Comparison of ENCODE assay signal across 25 cellular contexts in the genomic region with DNA sequence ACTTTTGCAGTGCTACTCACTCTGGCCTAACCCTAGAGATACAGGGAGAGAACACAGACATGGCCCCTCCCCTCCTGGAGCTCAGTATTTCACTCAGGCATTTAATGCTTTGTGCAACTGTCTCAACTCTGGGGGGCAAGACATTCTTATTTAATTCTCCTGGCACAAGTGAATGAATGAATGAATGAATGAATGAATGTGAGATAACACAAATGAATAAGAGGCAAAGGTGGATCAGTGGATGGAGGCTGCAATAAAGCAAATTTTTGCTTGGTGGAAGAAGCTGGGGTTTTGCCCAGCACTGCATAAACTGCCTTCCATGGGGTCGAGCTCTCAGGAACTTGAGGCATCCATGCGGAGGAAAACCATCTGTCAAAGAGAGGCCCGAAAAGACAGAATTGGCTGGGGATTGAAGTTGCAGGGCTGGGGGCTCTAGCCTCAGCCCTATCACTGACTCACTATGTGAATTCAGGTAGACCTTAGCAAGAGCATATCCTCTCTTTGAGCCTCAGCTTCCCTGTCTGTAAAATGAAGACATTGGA.
"Had no signal": no experiment of that assay in that cellular context is flagged by ENCODE, and none has a peak within 500 bp of the region (broad histone marks: within the 10 kb centered on the region; RNA-seq: fewer than 3 reads in every experiment).

No MANE protein-coding gene starts in this region.

- H3K4me3 Mint-ChIP-seq: activated naive CD4-positive, alpha-beta T cell treated with anti-CD3 and anti-CD28 coated beads, Interleukin-2, amount 50 U/mL, for 24 hours; activated T-cell treated with anti-CD3 and anti-CD28 coated beads, Interleukin-2, amount 50 U/mL, for 72 hours; dendritic cell treated with granulocyte-macrophage colony-stimulating factor and Interleukin-4, amounts not matched to agents 40 ng/mL and 50 ng/mL, for 4 days; immature natural killer cell; memory B cell; naive thymus-derived CD8-positive, alpha-beta T cell; stimulated activated naive B cell treated with anti-CD40 and anti-IgM and Interleukin-4, amounts not matched to agents 10 μg/mL and 1 μg/mL and 100 μg/mL, for 72 hours had no signal

- H3K36me3 Mint-ChIP-seq: activated naive CD4-positive, alpha-beta T cell treated with anti-CD3 and anti-CD28 coated beads, Interleukin-2, amount 50 U/mL, for 24 hours; immature natural killer cell; memory B cell; naive thymus-derived CD8-positive, alpha-beta T cell; stimulated activated naive B cell treated with anti-CD40 and anti-IgM and Interleukin-4, amounts not matched to agents 10 μg/mL and 1 μg/mL and 100 μg/mL, for 72 hours had no signal

- H3K9me3 Mint-ChIP-seq: activated naive CD4-positive, alpha-beta T cell treated with anti-CD3 and anti-CD28 coated beads, Interleukin-2, amount 50 U/mL, for 24 hours; activated T-cell treated with anti-CD3 and anti-CD28 coated beads, Interleukin-2, amount 50 U/mL, for 72 hours; dendritic cell treated with granulocyte-macrophage colony-stimulating factor and Interleukin-4, amounts not matched to agents 40 ng/mL and 50 ng/mL, for 4 days; immature natural killer cell; memory B cell; naive thymus-derived CD8-positive, alpha-beta T cell; stimulated activated naive B cell treated with anti-CD40 and anti-IgM and Interleukin-4, amounts not matched to agents 10 μg/mL and 1 μg/mL and 100 μg/mL, for 72 hours had no signal

- H3K4me1 ChIP-seq: upper lobe of right lung had no signal

- H3K27ac ChIP-seq: adrenal gland, esophagus muscularis mucosa, gastroesophageal sphincter, heart right ventricle, sigmoid colon, thoracic aorta, upper lobe of right lung had no signal

- H3K9me3 ChIP-seq: adrenal gland, esophagus muscularis mucosa, gastroesophageal sphincter, heart right ventricle, sigmoid colon, thoracic aorta, upper lobe of right lung had no signal

- H3K27me3 ChIP-seq: adrenal gland, esophagus muscularis mucosa, gastroesophageal sphincter, heart right ventricle, sigmoid colon, upper lobe of right lung had no signal

- FAIRE-seq: astrocyte, bronchial epithelial cell, endothelial cell of umbilical vein had no signal

- H3K4me3 ChIP-seq: adrenal gland, esophagus muscularis mucosa, gastroesophageal sphincter, heart right ventricle, sigmoid colon, thoracic aorta, upper lobe of right lung had no signal

- H3K4me1 Mint-ChIP-seq: activated naive CD4-positive, alpha-beta T cell treated with anti-CD3 and anti-CD28 coated beads, Interleukin-2, amount 50 U/mL, for 24 hours; immature natural killer cell; memory B cell had no signal

- H3K27ac Mint-ChIP-seq: activated naive CD4-positive, alpha-beta T cell treated with anti-CD3 and anti-CD28 coated beads, Interleukin-2, amount 50 U/mL, for 24 hours; activated T-cell treated with anti-CD3 and anti-CD28 coated beads, Interleukin-2, amount 50 U/mL, for 72 hours; dendritic cell treated with granulocyte-macrophage colony-stimulating factor and Interleukin-4, amounts not matched to agents 40 ng/mL and 50 ng/mL, for 4 days; immature natural killer cell; memory B cell; naive thymus-derived CD8-positive, alpha-beta T cell; stimulated activated naive B cell treated with anti-CD40 and anti-IgM and Interleukin-4, amounts not matched to agents 10 μg/mL and 1 μg/mL and 100 μg/mL, for 72 hours had no signal

- H3K36me3 ChIP-seq: adrenal gland, esophagus muscularis mucosa, gastroesophageal sphincter, heart right ventricle, sigmoid colon, thoracic aorta, upper lobe of right lung had no signal

- DNase-seq: activated CD4-positive, alpha-beta T cell treated with anti-CD3 and anti-CD28 coated beads, Interleukin-2, amount 50 U/mL, for 1 hour; activated CD4-positive, CD25-positive, alpha-beta regulatory T cell treated with anti-CD3 and anti-CD28 coated beads, Interleukin-2, amount 50 U/mL, for 72 hours; activated CD8-positive, alpha-beta memory T cell treated with anti-CD3 and anti-CD28 coated beads, Interleukin-2, amount 50 U/mL, for 4 hours; activated effector memory CD4-positive, alpha-beta T cell treated with anti-CD3 and anti-CD28 coated beads, Interleukin-2, amount 50 U/mL, for 16 hours; activated T-cell treated with anti-CD3 and anti-CD28 coated beads, Interleukin-2, amount 50 U/mL, for 72 hours; adrenal gland; effector CD8-positive, alpha-beta T cell; heart right ventricle; immature natural killer cell; kidney glomerular epithelial cell; naive thymus-derived CD8-positive, alpha-beta T cell; sigmoid colon; stimulated activated CD4-positive, alpha-beta T cell treated with anti-CD3 and anti-CD28 coated beads, Interleukin-4, amount 100 ng/mL, for 4 hours; stimulated activated naive B cell treated with anti-CD40 and anti-IgM and Interleukin-4, amounts not matched to agents 10 μg/mL and 1 μg/mL and 100 μg/mL, for 72 hours; T1000; upper lobe of right lung had no signal
